8 cellular contexts compared by ENCODE assay signal in the genomic region with DNA sequence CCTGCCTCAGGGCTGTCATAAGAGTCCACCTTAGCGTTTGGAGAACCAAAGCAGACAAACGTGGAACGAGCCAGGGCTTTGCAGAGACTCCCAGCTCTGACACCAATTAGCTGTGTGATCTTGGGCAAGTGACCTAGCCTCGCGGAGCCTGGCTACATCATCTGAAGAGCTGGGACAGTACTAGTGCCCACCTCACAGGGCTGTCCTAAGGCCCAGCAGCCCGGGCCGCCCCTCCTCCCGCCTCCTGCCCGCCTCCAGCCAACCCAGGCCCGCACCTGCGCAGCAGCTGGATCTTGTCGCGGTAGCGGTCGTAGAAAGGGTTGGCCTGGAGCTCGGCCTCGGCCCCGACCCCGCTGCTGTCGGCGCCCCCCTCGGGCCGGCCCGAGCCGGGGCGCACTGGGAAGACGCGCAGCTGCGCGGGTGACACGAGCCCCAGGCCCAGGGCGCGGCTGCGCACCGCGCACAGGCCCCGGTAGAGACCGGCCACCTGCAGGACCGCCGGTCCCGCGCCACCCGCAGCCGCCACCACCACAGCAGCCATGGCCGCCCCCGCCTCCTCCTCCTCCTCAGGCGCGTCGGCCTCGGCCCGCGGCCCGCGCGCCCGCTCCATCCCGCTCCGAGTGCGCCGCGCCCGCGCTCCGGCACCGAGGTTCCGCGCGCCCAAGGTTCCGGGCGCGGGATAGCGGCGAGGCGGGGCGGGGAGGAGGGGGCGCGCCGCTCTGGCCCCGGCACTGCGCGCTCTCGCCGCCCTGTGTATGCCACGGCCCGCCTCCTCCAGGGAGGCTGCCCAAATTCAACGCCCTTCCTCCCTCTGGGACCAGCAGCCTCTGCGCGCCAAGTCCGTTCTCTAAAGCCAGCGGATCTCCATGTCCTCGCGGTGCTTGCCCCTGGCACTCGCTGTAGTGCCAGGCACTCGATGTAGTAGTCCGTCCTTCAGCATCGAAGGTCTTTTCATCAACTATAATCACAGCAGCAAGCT.
A peak's percentile ranks its signal among the peaks of the same experiment; 100 is the strongest.
DNase-seq lines count a peak whose midpoint lies in the region; ATAC-seq and TF ChIP-seq lines count a peak whose summit lies in the region.

Gene ATPAF1, minus strand, starts transcription at position 583 of the 979 bp plus-strand sequence. Its CDS starts 42 bp downstream, at position 541.

- DNase-seq in SIG-M5 treated with dmso at 0.1 percent for 504 hours (lab: John Stamatoyannopoulos, UW; ENCODE audit: unreplicated experiment) (peak; percentile 11), SIG-M5 (lab: John Stamatoyannopoulos, UW) (no peak), NCI-H226 (peak; percentile 23), choroid plexus epithelial cell (ENCODE audit: low read depth) (peak; percentile 75), kidney tubule cell (ENCODE audit: low spot score) (peak; percentile 79)
- DNase-seq in activated CD4-positive, alpha-beta T cell treated with anti-CD3 and anti-CD28 coated beads for 24 hours (ENCODE audit: low read depth in 2 of 2) = peak; percentile 38 to 56
- peak; percentile 27 to 58 (median 42) for DNase-seq in stimulated activated CD4-positive, alpha-beta T cell treated with anti-CD3 and anti-CD28 coated beads, Interleukin-1b, Interleukin-23, amount 100 ng/mL, for 24 hours (ENCODE audit: low read depth in 4 of 4, low spot score in 1 of 4)

- H3K4me3 ChIP-seq in choroid plexus epithelial cell (ENCODE audit: low read depth, low read length) = peak within 1 kb of the TSS; percentile 67

- no peak for TF ChIP-seq CTCF in choroid plexus epithelial cell (conservative IDR thresholded peaks at IDR 0.05; ENCODE audit: low read depth, low read length)

- ATAC-seq in HG03039 (IDR thresholded peaks at IDR 0.05; ENCODE audit: unreplicated experiment) = peak; percentile 67
